14 cellular contexts compared by ENCODE assay signal in the genomic region with DNA sequence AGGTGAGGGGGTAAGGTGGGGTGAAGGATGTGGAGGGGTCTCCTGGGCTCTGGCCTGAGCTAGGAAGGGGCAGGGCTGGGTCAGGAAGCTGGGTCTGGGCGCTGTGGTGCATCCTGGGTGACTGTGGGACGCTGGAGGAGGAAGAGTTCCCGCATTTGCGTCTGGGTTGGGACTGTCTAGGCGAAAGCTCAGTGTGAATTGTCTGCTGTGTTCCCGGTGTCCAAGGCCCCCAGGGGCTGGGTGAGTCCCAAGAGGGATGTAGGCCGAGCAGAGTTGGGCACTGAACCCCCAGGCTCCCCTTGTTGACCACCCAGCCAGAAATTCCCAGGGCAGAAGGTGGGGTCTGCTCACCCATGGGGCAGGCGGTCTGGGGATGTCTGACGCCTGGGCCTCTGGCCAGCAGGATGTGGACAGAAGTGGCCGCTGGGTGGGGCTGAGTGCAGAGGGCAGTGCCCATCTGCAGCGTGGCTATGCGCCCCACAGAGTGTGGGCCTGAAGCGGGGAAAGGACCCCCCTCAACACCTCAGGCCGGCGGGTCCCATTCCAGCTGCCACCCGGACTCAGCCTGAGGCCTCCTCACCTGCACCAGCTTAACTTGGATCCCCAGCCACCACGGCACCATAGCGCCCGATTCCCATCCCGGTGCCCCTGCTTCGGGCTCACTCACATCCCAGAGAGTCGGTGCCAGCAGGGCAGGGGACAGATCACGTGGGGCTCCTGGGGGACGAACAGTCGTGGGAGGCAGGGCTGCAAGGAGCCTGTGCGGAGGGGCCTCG. TPM values are rescaled to one million over a fixed set of nuclear protein-coding genes. Genes with fewer than 3 reads are reported as not detected.
DNase-seq lines count a peak whose midpoint lies in the region; ATAC-seq lines count a peak whose summit lies in the region.
"Had no signal": no experiment of that assay in that cellular context is flagged by ENCODE, and none has a peak within 500 bp of the region (broad histone marks: within the 10 kb centered on the region; RNA-seq: fewer than 3 reads in every experiment).

No MANE protein-coding gene starts in this region.

- intact Hi-C loops in right cardiac atrium (cut with DNase I) = no loop called here
- intact Hi-C loops in sciatic nerve (cut with DNase I) = no loop called here

- peaks cover 8% of the 10 kb centered on the region for H3K4me1 ChIP-seq in right cardiac atrium (ENCODE audit: control insufficient read depth, insufficient read depth, low read length)

- no peaks in the 10 kb centered on the region for H3K9me3 ChIP-seq in right cardiac atrium (ENCODE audit: control insufficient read depth, low read length)
- H3K9me3 ChIP-seq: neutrophil had no signal

- 73% methylated on average over 27 of the region's 27 CpGs for WGBS in right cardiac atrium

- no peak overlapping the region for H3K4me3 ChIP-seq in right cardiac atrium (ENCODE audit: low read length)
- H3K4me3 ChIP-seq: hepatocyte had no signal

- H3K27ac ChIP-seq in right cardiac atrium (ENCODE audit: low read length) = no peak overlapping the region
- H3K27ac ChIP-seq: hepatocyte, neutrophil had no signal

- H3K27me3 ChIP-seq in right cardiac atrium (ENCODE audit: control insufficient read depth, insufficient read depth) = no peaks in the 10 kb centered on the region
- H3K27me3 ChIP-seq: hepatocyte had no signal

- DNase-seq in NCI-H2171 treated with DMSO at 0.1 percent for 48 hours (lab: John Stamatoyannopoulos, UW) (peak; percentile 10), NCI-H2171 (lab: John Stamatoyannopoulos, UW) (no peak), SW480 (ENCODE audit: low spot score) (peak; percentile 65), right cardiac atrium (peak; percentile 37 to 65 (median 58)), sciatic nerve (ENCODE audit: low spot score) (peak; percentile 61), SK-N-DZ (ENCODE audit: low spot score) (no peak)
- DNase-seq: activated CD4-positive, alpha-beta T cell treated with anti-CD3 and anti-CD28 coated beads, Interleukin-2, amount 50 U/mL, for 1 hour; activated effector memory CD4-positive, alpha-beta T cell treated with anti-CD3 and anti-CD28 coated beads, Interleukin-2, amount 50 U/mL, for 16 hours; NCI-H2227 treated with DMSO at 0.1 percent for 48 hours; T-helper 2 cell had no signal

- ATAC-seq in right cardiac atrium (no peak), sciatic nerve (no peak), GM19035 (IDR thresholded peaks at IDR 0.05; ENCODE audit: unreplicated experiment) (no peak), esophagus mucosa (no peak)

RNA-seq across cellular contexts. Expression of a gene that starts 36.9 kb away (rescaled TPM):
- total RNA-seq in right cardiac atrium (10 to 100 TPM; 16.0 to 20.3 (median 19.1) TPM), sciatic nerve (44.2 TPM), esophagus mucosa (6.2 TPM)
- 14.1 TPM for polyA plus RNA-seq in right cardiac atrium
- polyA plus RNA-seq in SK-N-DZ (2014; cell fraction: cytosol; rRNA removed) = 13.5 and 16.8 TPM in 2 replicates
- polyA plus RNA-seq in SK-N-DZ (2014; cell fraction: nucleus; rRNA removed) = 68.2 and 72.8 TPM in 2 replicates

Comparison
In these comparisons a context has a peak if more than half of its experiments do, and no peak if none do; other contexts are left out.
1. DNase-seq: peak in NCI-H2171 treated with DMSO at 0.1 percent for 48 hours (single experiment), SW480 (single experiment), right cardiac atrium (3 of 3) and sciatic nerve (single experiment); none in NCI-H2171 (single experiment) and SK-N-DZ (single experiment).